ENCODE assay signal across 18 cellular contexts in the genomic region with DNA sequence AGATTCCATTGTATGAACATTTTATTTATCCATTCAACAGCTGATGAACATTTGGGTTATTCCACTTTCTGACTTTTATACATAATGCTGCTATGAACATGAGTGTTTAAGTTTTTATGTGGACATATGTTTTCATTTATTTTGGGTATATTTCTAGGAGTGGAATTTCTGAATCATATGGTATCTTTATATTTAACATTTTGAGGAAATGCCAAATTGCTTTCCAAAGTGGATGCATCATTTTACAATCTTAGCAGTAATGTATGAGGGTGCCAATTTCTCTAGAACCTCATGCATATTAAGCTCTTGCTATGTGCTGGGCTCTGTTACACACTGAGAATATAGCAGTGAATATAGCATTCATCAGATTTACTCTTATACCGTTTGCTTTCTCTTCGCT.
DNase-seq lines count a peak whose midpoint lies in the region; ATAC-seq, FAIRE-seq and TF ChIP-seq lines count a peak whose summit lies in the region.
"Had no signal": no experiment of that assay in that cellular context is flagged by ENCODE, and none has a peak within 500 bp of the region (broad histone marks: within the 10 kb centered on the region; RNA-seq: fewer than 3 reads in every experiment).

No MANE protein-coding gene starts in this region.

- H3K36me3 ChIP-seq in A673 (ENCODE audit: insufficient read depth, low read length, poor library complexity, severe bottlenecking) (no peaks in the 10 kb centered on the region), SK-N-MC (ENCODE audit: insufficient read depth, low read length) (no peaks in the 10 kb centered on the region), small intestine (ENCODE audit: control insufficient read depth in 2 of 2, insufficient read depth in 2 of 2, low read length in 2 of 2) (no peaks in the 10 kb centered on the region), stomach (no peaks in the 10 kb centered on the region)
- H3K36me3 ChIP-seq: BLaER1 had no signal

- TF ChIP-seq CTCF in A673 (conservative IDR thresholded peaks at IDR 0.05; ENCODE audit: low read depth, low read length): no peak
- no peak for TF ChIP-seq CTCF in fibroblast of the aortic adventitia (IDR thresholded peaks at IDR 0.05; ENCODE audit: insufficient read depth, low read length)
- TF ChIP-seq CTCF in stomach (IDR thresholded peaks at IDR 0.05): no peak

- DNase-seq in A673 (ENCODE audit: low spot score) (peak; percentile 6), SK-N-MC (ENCODE audit: low read depth, low spot score) (peak; percentile 24), fibroblast of the aortic adventitia (ENCODE audit: low read depth) (peak; percentile 8), small intestine (no peak), foreskin melanocyte (no peak), stomach (no peak)
- DNase-seq: CD4-positive, alpha-beta memory T cell; DMS153; DMS79; HCEC 1CT had no signal

- intact Hi-C loops in A673 (cut with micrococcal nuclease; ENCODE audit: unreplicated experiment) (no loop called here), stomach (cut with DNase I; ENCODE audit: low total_unique reads) (no loop called here)

- peak; percentile 49 for FAIRE-seq in small intestine (lab: Jason Lieb, UNC)
- FAIRE-seq: A549, GM12891, GM19239, H54 had no signal

- POLR2A ChIA-PET in A673 (lab: Charles Lee; ENCODE audit: low non-redundant PET): no interaction called here

- ATAC-seq in GM19328 (IDR thresholded peaks at IDR 0.05; ENCODE audit: unreplicated experiment): no peak
- ATAC-seq: A549, GM23338 had no signal

- no peak for TF ChIP-seq EP300 in stomach (IDR thresholded peaks at IDR 0.05)

- TF ChIP-seq POLR2A in stomach (IDR thresholded peaks at IDR 0.05): no peak

- H3K27ac ChIP-seq in A673 (ENCODE audit: low read depth, low read length, poor library complexity, severe bottlenecking): no peak overlapping the region
- H3K27ac ChIP-seq in SK-N-MC: no peak overlapping the region
- H3K27ac ChIP-seq in small intestine (ENCODE audit: low read depth in 1 of 2, low read length in 1 of 2): no peak overlapping the region
- H3K27ac ChIP-seq in stomach: no peak overlapping the region
- H3K27ac ChIP-seq: 22Rv1, A549, BLaER1 had no signal

- H3K27me3 ChIP-seq in A673 (replicated peaks; ENCODE audit: insufficient read depth, low read depth, low read length, poor library complexity) (no peaks in the 10 kb centered on the region), small intestine (ENCODE audit: control insufficient read depth in 2 of 2, insufficient read depth in 2 of 2, low read length in 2 of 2) (no peaks in the 10 kb centered on the region), stomach (no peaks in the 10 kb centered on the region)
- H3K27me3 ChIP-seq: BLaER1 had no signal

- BruUV-seq in A673 (replicated peaks; lab: Mats Ljungman, UMichigan): no TSS peak

- 84 to 94% (median 88%) methylated on average over 2 of the region's 2 CpGs for WGBS in small intestine, 3 donors
- 85 to 94% (median 93%) methylated on average over 2 of the region's 2 CpGs for WGBS in stomach, 5 donors

- H3K9ac ChIP-seq in SK-N-MC (ENCODE audit: insufficient read length): no peak overlapping the region
- H3K9ac ChIP-seq: BLaER1 had no signal

- CTCF ChIA-PET in A673 (lab: Charles Lee): no interaction called here

- H3K9me3 ChIP-seq in A673 (ENCODE audit: low read depth, low read length, poor library complexity, severe bottlenecking) (no peaks in the 10 kb centered on the region), SK-N-MC (ENCODE audit: low read depth, low read length) (no peaks in the 10 kb centered on the region), small intestine (ENCODE audit: control insufficient read depth, low read depth) (peaks cover 1% of the 10 kb centered on the region), stomach (no peaks in the 10 kb centered on the region)
- H3K9me3 ChIP-seq: A549, BLaER1 had no signal

- H3K4me1 ChIP-seq in A673 (ENCODE audit: insufficient read depth, low read length, poor library complexity, severe bottlenecking) (peaks cover 3% of the 10 kb centered on the region), small intestine (ENCODE audit: control insufficient read depth in 2 of 2, insufficient read depth in 1 of 2, low read depth in 1 of 2, low read length in 1 of 2) (no peaks in the 10 kb centered on the region), stomach (no peaks in the 10 kb centered on the region)
- H3K4me1 ChIP-seq: A549, BLaER1 had no signal

- H3K4me3 ChIP-seq in A673 (ENCODE audit: low read depth, low read length, poor library complexity, severe bottlenecking): no peak overlapping the region
- H3K4me3 ChIP-seq in SK-N-MC: no peak overlapping the region
- no peak overlapping the region for H3K4me3 ChIP-seq in fibroblast of the aortic adventitia (ENCODE audit: low read depth, low read length)
- no peak overlapping the region for H3K4me3 ChIP-seq in small intestine (ENCODE audit: low read depth in 1 of 2, low read length in 2 of 2)
- no peak overlapping the region for H3K4me3 ChIP-seq in stomach
- H3K4me3 ChIP-seq: A549, BLaER1, GM23338 had no signal

Comparison
In these comparisons a context has a peak if more than half of its experiments do, and no peak if none do; other contexts are left out.
1. DNase-seq: peak in A673 (single experiment), SK-N-MC (single experiment) and fibroblast of the aortic adventitia (single experiment); none in small intestine (single experiment), foreskin melanocyte (single experiment) and stomach (single experiment).